In genomic region chr5:99773290-99773689, GRCh38 we compare ENCODE assay signal across 1 cellular context.
TF ChIP-seq lines count a peak whose summit lies in the region.

No MANE protein-coding gene starts in this region.

TF ChIP-seq in HEK293, 187 proteins besides CTCF, POLR2A, EP300 and RAD21 (continued from another document):
- TF ChIP-seq YY2 (tag by site-specific recombination; IDR thresholded peaks at IDR 0.05) (no peak), ZNF843 (tag by site-specific recombination; IDR thresholded peaks at IDR 0.05) (0 out of 2 replicates have a peak, but pooled peaks have one; percentile 43)
